In genomic region chr1:40017951-40018575, GRCh38 we compare ENCODE assay signal across 1 cellular context.
TF ChIP-seq lines count a peak whose summit lies in the region.

No MANE protein-coding gene starts in this region.

TF ChIP-seq in K562, 482 proteins besides CTCF, POLR2A, EP300 and RAD21:
- peak; percentile 75; the same call in 1 of the 2 replicates for TF ChIP-seq C11orf30 (IDR thresholded peaks at IDR 0.05; ENCODE audit: low read depth)
- TF ChIP-seq CTBP1 (IDR thresholded peaks at IDR 0.05; ENCODE audit: borderline replicate concordance), result 0 out of 2 replicates have a peak, but pooled peaks have one; percentile 19
- TF ChIP-seq ZNF316 (IDR thresholded peaks at IDR 0.05), result peak; percentile 86
- no peak for TF ChIP-seq POLR3A (IDR thresholded peaks at IDR 0.05; ENCODE audit: borderline replicate concordance, extremely low read depth, insufficient read depth, insufficient read length)
- no peak for TF ChIP-seq KAT7 (CRISPR knock-in tag; IDR thresholded peaks at IDR 0.05; ENCODE audit: borderline replicate concordance)
- TF ChIP-seq RUNX1 (IDR thresholded peaks at IDR 0.05; ENCODE audit: low read depth), result no peak
- peak; percentile 46 for TF ChIP-seq MAFF (IDR thresholded peaks at IDR 0.05; ENCODE audit: low read length)
- peak; percentile 37; the same call in 1 of the 2 replicates for TF ChIP-seq MAFK (IDR thresholded peaks at IDR 0.05; ENCODE audit: low read length)
- 0 out of 4 replicates have a peak, but pooled peaks of 1 of the 2 experiments have one; percentile 18 for TF ChIP-seq RCOR1 (IDR thresholded peaks at IDR 0.05; ENCODE audit: borderline replicate concordance in 1 of 2, low read depth in 2 of 2, low read length in 2 of 2)
- TF ChIP-seq ZNF785 (CRISPR knock-in tag; IDR thresholded peaks at IDR 0.05), result no peak
- no peak for TF ChIP-seq HEY1 (CRISPR knock-in tag; IDR thresholded peaks at IDR 0.05; ENCODE audit: borderline replicate concordance)
